In genomic region chr10:118669020-118669766, GRCh38 we compare ENCODE assay signal across 8 cellular contexts.
DNase-seq lines count a peak whose midpoint lies in the region; ATAC-seq, FAIRE-seq and TF ChIP-seq lines count a peak whose summit lies in the region.

No MANE protein-coding gene starts in this region.

- no peak for TF ChIP-seq CTCF in astrocyte (IDR thresholded peaks at IDR 0.05; ENCODE audit: insufficient read depth, low read depth, low read length)

- H3K36me3 Mint-ChIP-seq in astrocyte (ENCODE audit: low read depth, unreplicated experiment): peaks cover 5% of the 10 kb centered on the region

- peak; percentile 68 for FAIRE-seq in astrocyte (lab: Jason Lieb, UNC)

- H3K4me2 ChIP-seq in astrocyte (ENCODE audit: low read length): peak overlapping the region; percentile 71

- no peaks in the 10 kb centered on the region for H3K36me3 ChIP-seq in ACC112 (ENCODE audit: insufficient read depth, low read length)
- no peaks in the 10 kb centered on the region for H3K36me3 ChIP-seq in astrocyte (ENCODE audit: insufficient read depth, low read length)

- peak overlapping the region; percentile 23 for H3K9ac ChIP-seq in astrocyte (ENCODE audit: low read length)

- no peaks in the 10 kb centered on the region for H3K4me1 Mint-ChIP-seq in astrocyte (ENCODE audit: low read depth, unreplicated experiment)

- ATAC-seq in HG03175 (IDR thresholded peaks at IDR 0.05; ENCODE audit: unreplicated experiment) (no peak), HG02970 (IDR thresholded peaks at IDR 0.05; ENCODE audit: low FRiP score, unreplicated experiment) (no peak)

- no peaks in the 10 kb centered on the region for H3K9me3 ChIP-seq in astrocyte (ENCODE audit: insufficient read depth, low read depth, low read length)

- H3K4me3 Mint-ChIP-seq in astrocyte (ENCODE audit: unreplicated experiment): no peak overlapping the region

- H3K27me3 Mint-ChIP-seq in astrocyte (ENCODE audit: low read depth, unreplicated experiment): peaks cover 4% of the 10 kb centered on the region

- H3K4me1 ChIP-seq in ACC112 (ENCODE audit: control insufficient read depth, insufficient read depth, low read length, unreplicated experiment) (peaks cover 4% of the 10 kb centered on the region), astrocyte (ENCODE audit: insufficient read depth, low read length) (peaks cover 12% of the 10 kb centered on the region)

- H2AFZ ChIP-seq in ACC112 (ENCODE audit: low read length, unreplicated experiment): no peak overlapping the region
- no peak overlapping the region for H2AFZ ChIP-seq in astrocyte (ENCODE audit: low read depth, low read length)

- peaks cover 3% of the 10 kb centered on the region for H3K9me3 Mint-ChIP-seq in astrocyte (ENCODE audit: unreplicated experiment)

- peak overlapping the region; percentile 20 for H3K27ac Mint-ChIP-seq in astrocyte (ENCODE audit: unreplicated experiment)

- peaks cover 9% of the 10 kb centered on the region; the same call in 1 of the 2 replicates for H3K27me3 ChIP-seq in ACC112 (ENCODE audit: insufficient read depth, low read length)
- no peaks in the 10 kb centered on the region for H3K27me3 ChIP-seq in astrocyte (ENCODE audit: insufficient read depth, low read length)

- H3K79me2 ChIP-seq in ACC112 (ENCODE audit: control insufficient read depth, insufficient read depth, low read length, unreplicated experiment): no peaks in the 10 kb centered on the region
- no peaks in the 10 kb centered on the region for H3K79me2 ChIP-seq in astrocyte (ENCODE audit: insufficient read depth, low read length)

- H4K20me1 ChIP-seq in astrocyte (ENCODE audit: insufficient read depth, low read length): no peaks in the 10 kb centered on the region

- no peak overlapping the region for H3K27ac ChIP-seq in ACC112 (ENCODE audit: low read depth, low read length)
- H3K27ac ChIP-seq in astrocyte (ENCODE audit: low read depth, low read length): no peak overlapping the region

- DNase-seq in H4 (ENCODE audit: low spot score) (peak; percentile 61), astrocyte (ENCODE audit: low read depth) (peak; percentile 78), left kidney (ENCODE audit: low read depth, low spot score) (peak; percentile 74), SHP77 (lab: John Stamatoyannopoulos, UW) (no peak), HK-2 (ENCODE audit: unreplicated experiment) (no peak)

- H3K4me3 ChIP-seq in ACC112 (ENCODE audit: low read depth, low read length) (0 out of 2 replicates have a peak overlapping the region, but pooled peaks have one; percentile 22), astrocyte (ENCODE audit: insufficient read depth, low read depth, low read length) (no peak overlapping the region)

Comparison
In these comparisons a context has a peak if more than half of its experiments do, and no peak if none do; other contexts are left out.
1. DNase-seq: peak in H4 (single experiment), astrocyte (single experiment) and left kidney (single experiment); none in SHP77 (0 of 2) and HK-2 (single experiment).